27 cellular contexts compared by ENCODE assay signal in the genomic region with DNA sequence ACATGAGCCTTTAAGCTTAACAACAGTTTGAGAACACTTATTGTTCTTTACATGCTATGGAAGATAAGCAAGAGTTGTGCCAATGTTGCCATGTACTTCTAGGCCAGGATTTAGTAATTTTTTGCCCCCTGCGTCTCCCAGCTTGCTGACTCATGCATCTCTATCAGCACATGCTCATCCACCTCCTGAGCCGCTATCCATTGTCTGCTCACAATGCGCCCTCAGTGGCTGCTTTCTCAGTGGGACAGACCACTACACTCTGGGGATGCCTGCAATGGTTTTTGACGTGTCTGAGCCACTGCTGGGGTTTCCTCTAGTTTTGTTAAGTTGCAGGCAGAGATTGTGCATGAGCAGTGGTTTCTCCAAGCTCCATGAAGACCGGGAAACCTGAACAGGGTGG. TPM values are rescaled to one million over a fixed set of nuclear protein-coding genes. Genes with fewer than 3 reads are reported as not detected.
DNase-seq lines count a peak whose midpoint lies in the region; ATAC-seq, FAIRE-seq and TF ChIP-seq lines count a peak whose summit lies in the region.
"Had no signal": no experiment of that assay in that cellular context is flagged by ENCODE, and none has a peak within 500 bp of the region (broad histone marks: within the 10 kb centered on the region; RNA-seq: fewer than 3 reads in every experiment).

No MANE protein-coding gene starts in this region.

- CTCF ChIA-PET in HepG2 (lab: Yijun Ruan, JAX; ENCODE audit: low intra/inter-chr PET ratio, low total read pairs), result no interaction called here

- no peak for TF ChIP-seq RAD21 in HepG2 (CRISPR knock-in tag; IDR thresholded peaks at IDR 0.05)

- TF ChIP-seq POLR2A in HepG2 (IDR thresholded peaks at IDR 0.05; ENCODE audit: insufficient read depth in 1 of 2, low read depth in 2 of 2, low read length in 2 of 2), result no peak
- TF ChIP-seq POLR2A in right lobe of liver (IDR thresholded peaks at IDR 0.05), result no peak

- peaks cover 19 to 74% of the 10 kb centered on the region in 2 experiments for H3K36me3 ChIP-seq in HepG2 (replicated peaks in 1 of 2; ENCODE audit: control insufficient read depth in 1 of 2, insufficient read depth in 2 of 2, low read length in 2 of 2)
- peaks cover 0 to 70% (median 17%) of the 10 kb centered on the region in 4 donors for H3K36me3 ChIP-seq in right lobe of liver
- peaks cover 12% of the 10 kb centered on the region for H3K36me3 ChIP-seq in brain microvascular endothelial cell (replicated peaks)

- H4K20me1 ChIP-seq in HepG2 (ENCODE audit: insufficient read depth, low read length), result peaks cover 5% of the 10 kb centered on the region; the same call in 1 of the 2 replicates

- H3K79me2 ChIP-seq in HepG2 (ENCODE audit: insufficient read depth, low read length), result peaks cover 7% of the 10 kb centered on the region

- no peak overlapping the region for H3K9ac ChIP-seq in HepG2 (ENCODE audit: insufficient read depth, low read depth, low read length)

- TF ChIP-seq EP300 in HepG2 (IDR thresholded peaks at IDR 0.05; ENCODE audit: low read depth in 2 of 2, low read length in 2 of 2), result no peak
- TF ChIP-seq EP300 in HepG2 (CRISPR knock-in tag; IDR thresholded peaks at IDR 0.05; ENCODE audit: borderline replicate concordance), result no peak

- H3K4me3 ChIP-seq in HepG2 (replicated peaks in 1 of 3; ENCODE audit: insufficient read depth in 1 of 3, low read depth in 2 of 3, low read length in 3 of 3) (no peak overlapping the region), right lobe of liver (no peak overlapping the region), brain microvascular endothelial cell (ENCODE audit: low read depth, low read length) (no peak overlapping the region)
- H3K4me3 ChIP-seq: gastrocnemius medialis, pancreas, Peyer's patch, SJCRH30 had no signal

- in situ Hi-C loops in HepG2 (cut with HindIII; ENCODE audit: extremely low pct_ligation_motif_present, low pct_unique_long_range_greater_than_20kb), result no loop called here
- in situ Hi-C loops in brain microvascular endothelial cell (cut with HindIII; ENCODE audit: low pct_ligation_motif_present, low sequenced_read_pairs), result no loop called here

- DNase-seq in HepG2 (ENCODE audit: low spot score) (no peak), right lobe of liver (no peak), brain microvascular endothelial cell (peak; percentile 41), medulla oblongata (ENCODE audit: extremely low spot score) (peak; percentile 71), NCI-H2227 treated with DMSO at 0.1 percent for 48 hours (lab: John Stamatoyannopoulos, UW) (no peak), NCI-H2196 treated with DMSO at 0.1 percent for 48 hours (lab: John Stamatoyannopoulos, UW; ENCODE audit: unreplicated experiment) (no peak), urothelium cell line (ENCODE audit: low spot score) (no peak)
- DNase-seq: activated CD4-positive, alpha-beta T cell treated with anti-CD3 and anti-CD28 coated beads for 48 hours; activated effector memory CD4-positive, alpha-beta T cell treated with anti-CD3 and anti-CD28 coated beads, Interleukin-2, amount 50 U/mL, for 16 hours; Calu3; gastrocnemius medialis; IMR-90; kidney glomerular epithelial cell; mesenchymal stem cell; naive thymus-derived CD8-positive, alpha-beta T cell; NCI-H1105 treated with DMSO at 0.1 percent for 48 hours; NCI-H524; pancreas; Peyer's patch; SJCRH30; stimulated activated CD4-positive, alpha-beta T cell treated with anti-CD3 and anti-CD28 coated beads, Interleukin-15, amount 100 ng/mL, for 24 hours; stimulated activated CD8-positive, alpha-beta memory T cell treated with anti-CD3 and anti-CD28 coated beads, Interleukin-4, amount 100 ng/mL, for 48 hours; T-helper 1 cell had no signal

- ATAC-seq in HepG2 (no peak), right lobe of liver (no peak), HG02884 (IDR thresholded peaks at IDR 0.05; ENCODE audit: unreplicated experiment) (no peak)
- ATAC-seq: gastrocnemius medialis; naive thymus-derived CD8-positive, alpha-beta T cell; pancreas; sciatic nerve had no signal

- H3K9me3 ChIP-seq in HepG2 (ENCODE audit: low read length) (no peaks in the 10 kb centered on the region), right lobe of liver (no peaks in the 10 kb centered on the region)
- H3K9me3 ChIP-seq: gastrocnemius medialis, pancreas, Peyer's patch, SJCRH30 had no signal

- no peak overlapping the region for H2AFZ ChIP-seq in HepG2 (ENCODE audit: low read length)

- intact Hi-C loops in HepG2 (cut with micrococcal nuclease; ENCODE audit: unreplicated experiment), result no loop called here
- intact Hi-C loops in right lobe of liver (cut with DNase I), result no loop called here

- FAIRE-seq in HepG2 (lab: Jason Lieb, UNC) (no peak), urothelium cell line (lab: Jason Lieb, UNC) (no peak)
- FAIRE-seq: H54, pancreas had no signal

- BruUV-seq in HepG2 (replicated peaks; lab: Mats Ljungman, UMichigan), result no TSS peak

- no peaks in the 10 kb centered on the region for H3K27me3 ChIP-seq in HepG2 (ENCODE audit: control insufficient read depth in 1 of 2, insufficient read depth in 2 of 2, low read length in 2 of 2)
- no peaks in the 10 kb centered on the region for H3K27me3 ChIP-seq in right lobe of liver
- no peaks in the 10 kb centered on the region for H3K27me3 ChIP-seq in brain microvascular endothelial cell (replicated peaks)
- H3K27me3 ChIP-seq: gastrocnemius medialis, pancreas, Peyer's patch, SJCRH30 had no signal

- TF ChIP-seq CTCF in HepG2 (CRISPR knock-in tag; IDR thresholded peaks at IDR 0.05) (no peak), right lobe of liver (IDR thresholded peaks at IDR 0.05) (no peak), brain microvascular endothelial cell (IDR thresholded peaks at IDR 0.05; ENCODE audit: low read depth, low read length, missing control alignments) (no peak)

- POLR2A ChIA-PET in HepG2 (lab: Yijun Ruan, JAX), result no interaction called here

- WGBS in HepG2 (ENCODE audit: low lambda C conversion rate), result 97% methylated on average over 5 of the region's 5 CpGs
- WGBS in right lobe of liver (ENCODE audit: insufficient coverage, low coverage, low lambda C conversion rate, missing lambda C conversion rate), result 79% methylated on average over 3 of the region's 5 CpGs

- H3K4me2 ChIP-seq in HepG2 (ENCODE audit: low read depth, low read length), result no peak overlapping the region

- no peak overlapping the region for H3K27ac ChIP-seq in HepG2 (ENCODE audit: extremely low read length, insufficient read depth, low read length)
- no peak overlapping the region for H3K27ac ChIP-seq in right lobe of liver
- no peak overlapping the region for H3K27ac ChIP-seq in brain microvascular endothelial cell
- H3K27ac ChIP-seq: C4-2B, pancreas, Peyer's patch, SJCRH30 had no signal

- H3K4me1 ChIP-seq in HepG2 (ENCODE audit: insufficient read depth, low read length) (no peaks in the 10 kb centered on the region), right lobe of liver (no peaks in the 10 kb centered on the region)
- H3K4me1 ChIP-seq: pancreas, Peyer's patch, SJCRH30 had no signal

TF ChIP-seq in HepG2, 621 proteins besides CTCF, POLR2A, EP300 and RAD21:
- TF ChIP-seq, protein P1, sequence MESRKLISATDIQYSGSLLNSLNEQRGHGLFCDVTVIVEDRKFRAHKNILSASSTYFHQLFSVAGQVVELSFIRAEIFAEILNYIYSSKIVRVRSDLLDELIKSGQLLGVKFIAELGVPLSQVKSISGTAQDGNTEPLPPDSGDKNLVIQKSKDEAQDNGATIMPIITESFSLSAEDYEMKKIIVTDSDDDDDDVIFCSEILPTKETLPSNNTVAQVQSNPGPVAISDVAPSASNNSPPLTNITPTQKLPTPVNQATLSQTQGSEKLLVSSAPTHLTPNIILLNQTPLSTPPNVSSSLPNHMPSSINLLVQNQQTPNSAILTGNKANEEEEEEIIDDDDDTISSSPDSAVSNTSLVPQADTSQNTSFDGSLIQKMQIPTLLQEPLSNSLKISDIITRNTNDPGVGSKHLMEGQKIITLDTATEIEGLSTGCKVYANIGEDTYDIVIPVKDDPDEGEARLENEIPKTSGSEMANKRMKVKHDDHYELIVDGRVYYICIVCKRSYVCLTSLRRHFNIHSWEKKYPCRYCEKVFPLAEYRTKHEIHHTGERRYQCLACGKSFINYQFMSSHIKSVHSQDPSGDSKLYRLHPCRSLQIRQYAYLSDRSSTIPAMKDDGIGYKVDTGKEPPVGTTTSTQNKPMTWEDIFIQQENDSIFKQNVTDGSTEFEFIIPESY (CRISPR knock-in tag; IDR thresholded peaks at IDR 0.05), result peak; percentile 42; the same call in 1 of the 2 replicates
- TF ChIP-seq ZNF839 (CRISPR knock-in tag; IDR thresholded peaks at IDR 0.05; ENCODE audit: borderline replicate concordance), result no peak

RNA-seq across cellular contexts. Expression of a gene that starts 50.9 kb away (rescaled TPM):
- total RNA-seq in HepG2 (2016; rRNA removed; fragmentation: Illumina TruSeq; extraction: Trizol), result 9.1 and 9.3 TPM in 2 replicates
- 0.81 and 1.1 TPM in 2 replicates for total RNA-seq in HepG2 (2016; cell fraction: cytosol; rRNA removed; fragmentation: Illumina TruSeq; extraction: Trizol; ENCODE audit: low read depth)
- 7.2 and 9.5 TPM in 2 replicates for total RNA-seq in HepG2 (2016; cell fraction: insoluble cytoplasmic fraction; rRNA removed; fragmentation: Illumina TruSeq; extraction: Trizol)
- 4.9 and 5.3 TPM in 2 replicates for total RNA-seq in HepG2 (2016; cell fraction: membrane; rRNA removed; fragmentation: Illumina TruSeq; extraction: Trizol)
- total RNA-seq in HepG2 (2016; cell fraction: nucleus; rRNA removed; fragmentation: Illumina TruSeq; extraction: Trizol), result 8.3 and 9.2 TPM in 2 replicates
- polyA plus RNA-seq in HepG2 (2011; rRNA removed), result 6.6 and 7.0 TPM in 2 replicates
- 4.2 and 4.7 TPM in 2 replicates for polyA plus RNA-seq in HepG2 (2011; cell fraction: cytosol; rRNA removed)
- 10.7 and 12.3 TPM in 2 replicates for polyA plus RNA-seq in HepG2 (2011; cell fraction: nucleus; rRNA removed)
- polyA plus RNA-seq in HepG2 (2012), result 6.9 and 7.1 TPM in 2 replicates
- 0.63 TPM in 2 replicates for polyA plus RNA-seq in HepG2 (2016; cell fraction: cytosol; fragmentation: Illumina TruSeq; extraction: Trizol; ENCODE audit: low read depth)
- polyA plus RNA-seq in HepG2 (2016; cell fraction: insoluble cytoplasmic fraction; fragmentation: Illumina TruSeq; extraction: Trizol; ENCODE audit: low read depth), result 9.5 and 12.0 TPM in 2 replicates
- 3.9 and 4.0 TPM in 2 replicates for polyA plus RNA-seq in HepG2 (2016; cell fraction: membrane; fragmentation: Illumina TruSeq; extraction: Trizol; ENCODE audit: low read depth)
- 23.0 and 24.9 TPM in 2 replicates for polyA plus RNA-seq in HepG2 (2016; cell fraction: nucleus; fragmentation: Illumina TruSeq; extraction: Trizol; ENCODE audit: insufficient read depth, low read depth)
- polyA minus RNA-seq in HepG2 (2011; rRNA and poly(A)+ RNA removed; ENCODE audit: low replicate concordance), result 4.6 and 6.3 TPM in 2 replicates
- 4.8 and 5.0 TPM in 2 replicates for polyA minus RNA-seq in HepG2 (2011; cell fraction: cytosol; rRNA and poly(A)+ RNA removed)
- polyA minus RNA-seq in HepG2 (2011; cell fraction: nucleus; rRNA and poly(A)+ RNA removed), result 4.2 and 5.1 TPM in 2 replicates
- 1 to 10 TPM; 6.3 to 8.5 (median 6.8) TPM for total RNA-seq in right lobe of liver

Comparison
In these comparisons a context has a peak if more than half of its experiments do, and no peak if none do; other contexts are left out.
1. DNase-seq: peak in brain microvascular endothelial cell (single experiment) and medulla oblongata (single experiment); none in HepG2 (single experiment), right lobe of liver (0 of 3), NCI-H2227 treated with DMSO at 0.1 percent for 48 hours (single experiment), NCI-H2196 treated with DMSO at 0.1 percent for 48 hours (single experiment) and urothelium cell line (single experiment).